ENCODE assay signal across 14 cellular contexts in genomic region chr7:114793155-114793849, GRCh38.
"Had no signal": no experiment of that assay in that cellular context is flagged by ENCODE, and none has a peak within 500 bp of the region (broad histone marks: within the 10 kb centered on the region; RNA-seq: fewer than 3 reads in every experiment).

No MANE protein-coding gene starts in this region.

- ATAC-seq: gastrocnemius medialis, heart left ventricle, natural killer cell had no signal

- H3K36me3 Mint-ChIP-seq: immature natural killer cell, natural killer cell had no signal

- H3K4me3 Mint-ChIP-seq: immature natural killer cell, natural killer cell had no signal

- H3K4me1 Mint-ChIP-seq: immature natural killer cell, natural killer cell had no signal

- DNase-seq: activated CD4-positive, alpha-beta T cell treated with anti-CD3 and anti-CD28 coated beads for 1 hour; cerebellar nuclear complex; gastrocnemius medialis; heart left ventricle; immature natural killer cell; mesendoderm; natural killer cell; Right ventricle myocardium superior; stimulated activated CD4-positive, alpha-beta T cell treated with anti-CD3 and anti-CD28 coated beads, Interleukin-4, amount 100 ng/mL, for 4 hours; stimulated activated CD8-positive, alpha-beta memory T cell treated with anti-CD3 and anti-CD28 coated beads, Interleukin-4, amount 100 ng/mL, for 48 hours; stomach; T1000; testis; upper lobe of left lung had no signal

- H3K27ac Mint-ChIP-seq: immature natural killer cell, natural killer cell had no signal
